Comparison of ENCODE assay signal across 5 cellular contexts in genomic region chr13:22047785-22048104, GRCh38.
"Had no signal": no experiment of that assay in that cellular context is flagged by ENCODE, and none has a peak within 500 bp of the region (broad histone marks: within the 10 kb centered on the region; RNA-seq: fewer than 3 reads in every experiment).

No MANE protein-coding gene starts in this region.

- H3K4me1 Mint-ChIP-seq: IgD-negative memory B cell had no signal

- H3K4me3 Mint-ChIP-seq: IgD-negative memory B cell had no signal

- H3K27ac ChIP-seq: GM23248, HL-60 had no signal

- DNase-seq: GOT3, H7 had no signal

- H3K27ac Mint-ChIP-seq: IgD-negative memory B cell had no signal

- H3K36me3 Mint-ChIP-seq: IgD-negative memory B cell had no signal
